Comparison of ENCODE assay signal across 8 cellular contexts in genomic region chr20:4720121-4720976, GRCh38. TPM values are rescaled to one million over a fixed set of nuclear protein-coding genes. Genes with fewer than 3 reads are reported as not detected.
A peak's percentile ranks its signal among the peaks of the same experiment; 100 is the strongest.
DNase-seq lines count a peak whose midpoint lies in the region; ATAC-seq, FAIRE-seq and TF ChIP-seq lines count a peak whose summit lies in the region.

No MANE protein-coding gene starts in this region.

- H2BK120ac ChIP-seq in mesenchymal stem cell (ENCODE audit: low read depth, low read length) = no peak overlapping the region

- H3K36me3 ChIP-seq in mesenchymal stem cell (ENCODE audit: control insufficient read depth in 1 of 2, insufficient read depth in 2 of 2, low read depth in 1 of 2, low read length in 2 of 2) = no peaks in the 10 kb centered on the region

- H3K27ac ChIP-seq in mesenchymal stem cell (ENCODE audit: low read length, poor library complexity, severe bottlenecking) = no peak overlapping the region

- peak overlapping the region; percentile 88 for H3K9ac ChIP-seq in mesenchymal stem cell (ENCODE audit: low read length)

- H3K27ac Mint-ChIP-seq in CD14-positive monocyte = peak overlapping the region; percentile 89 to 97 (median 95)
- peak overlapping the region; percentile 55 for H3K27ac Mint-ChIP-seq in activated CD8-positive, alpha-beta T cell treated with anti-CD3 and anti-CD28 coated beads, Interleukin-2, amount 10 ng/mL, durations not matched to agents 7 days and 5 days

- H4K91ac ChIP-seq in mesenchymal stem cell (ENCODE audit: low read length) = no peak overlapping the region

- POLR2A ChIA-PET in activated CD8-positive, alpha-beta T cell treated with anti-CD3 and anti-CD28 coated beads, Interleukin-2, amount 10 ng/mL, durations not matched to agents 7 days and 5 days (lab: Charles Lee) = interaction anchor here (0.7 kb wide), 1 partner anchor 112 kb away, joined by 3 read pairs; no protein-coding TSS in a partner anchor

- H3K14ac ChIP-seq in mesenchymal stem cell (ENCODE audit: low read length in 2 of 2) = no peak overlapping the region

- no peak overlapping the region for H3K18ac ChIP-seq in mesenchymal stem cell (ENCODE audit: low read depth in 1 of 2, low read length in 2 of 2)

- H3K4me2 ChIP-seq in mesenchymal stem cell (ENCODE audit: low read length, poor library complexity, severe bottlenecking) = no peak overlapping the region

- peaks cover 0 to 21% of the 10 kb centered on the region in 2 experiments for H3K27me3 ChIP-seq in mesenchymal stem cell (ENCODE audit: control insufficient read depth in 1 of 2, insufficient read depth in 1 of 2, low read length in 2 of 2)

- 22% methylated on average over 14 of the region's 15 CpGs for WGBS in mesenchymal stem cell

- peak; percentile 88 for ATAC-seq in HG03378 (IDR thresholded peaks at IDR 0.05; ENCODE audit: unreplicated experiment)
- peak; percentile 81 for ATAC-seq in activated CD8-positive, alpha-beta T cell treated with anti-CD3 and anti-CD28 coated beads, Interleukin-2, amount 10 ng/mL, durations not matched to agents 7 days and 5 days

- no peak overlapping the region for H2BK5ac ChIP-seq in mesenchymal stem cell (ENCODE audit: low read depth, low read length, poor library complexity, severe bottlenecking)

- H3K79me1 ChIP-seq in mesenchymal stem cell (replicated peaks; ENCODE audit: low read length, poor library complexity, severe bottlenecking) = no peaks in the 10 kb centered on the region

- CTCF ChIA-PET in activated CD8-positive, alpha-beta T cell treated with anti-CD3 and anti-CD28 coated beads, Interleukin-2, amount 10 ng/mL, durations not matched to agents 7 days and 5 days (lab: Charles Lee) = interaction anchor here (0.6 to 3.8 kb wide), 18 partner anchors 8 to 208 kb away, joined by 3 to 27 read pairs (median 4); no protein-coding TSS in a partner anchor

- no peak overlapping the region for H3K23ac ChIP-seq in mesenchymal stem cell (ENCODE audit: low read length in 2 of 2)

- H2BK12ac ChIP-seq in mesenchymal stem cell (ENCODE audit: low read length in 2 of 2) = no peak overlapping the region

- no peak overlapping the region for H2AK5ac ChIP-seq in mesenchymal stem cell (ENCODE audit: low read length, severe bottlenecking)

- DNase-seq in CD14-positive monocyte (ENCODE audit: low spot score) = peak; percentile 92
- peak; percentile 84 for DNase-seq in GM19239 (ENCODE audit: insufficient read length, low spot score)
- peak; percentile 24 for DNase-seq in NCI-H774 (lab: John Stamatoyannopoulos, UW)
- peak; percentile 87 for DNase-seq in activated CD8-positive, alpha-beta T cell treated with anti-CD3 and anti-CD28 coated beads, Interleukin-2, amount 10 ng/mL, durations not matched to agents 7 days and 5 days
- DNase-seq in effector CD8-positive, alpha-beta T cell (lab: John Stamatoyannopoulos, UW) = peak; percentile 57
- DNase-seq in mesenchymal stem cell = peak; percentile 69
- DNase-seq in stimulated activated CD8-positive, alpha-beta memory T cell treated with anti-CD3 and anti-CD28 coated beads, Interleukin-15, amount 100 ng/mL, for 4 hours (ENCODE audit: low read depth in 2 of 2) = peak; percentile 45 to 62

- no peak overlapping the region for H2BK15ac ChIP-seq in mesenchymal stem cell (ENCODE audit: low read depth, poor library complexity, severe bottlenecking)

- no peak overlapping the region for H3K4ac ChIP-seq in mesenchymal stem cell (ENCODE audit: low read depth in 1 of 2, low read length in 2 of 2)

- H3K9me3 ChIP-seq in mesenchymal stem cell (ENCODE audit: control insufficient read depth, low read length) = peaks cover 4% of the 10 kb centered on the region

- peak; percentile 82 for TF ChIP-seq CTCF in CD14-positive monocyte (IDR thresholded peaks at IDR 0.05)

- no peaks in the 10 kb centered on the region for H3K36me3 Mint-ChIP-seq in CD14-positive monocyte
- no peaks in the 10 kb centered on the region for H3K36me3 Mint-ChIP-seq in activated CD8-positive, alpha-beta T cell treated with anti-CD3 and anti-CD28 coated beads, Interleukin-2, amount 10 ng/mL, durations not matched to agents 7 days and 5 days (ENCODE audit: low read depth)

- no peak overlapping the region for H2AFZ ChIP-seq in mesenchymal stem cell (ENCODE audit: low read depth, low read length)

- no peak overlapping the region for H3K4me3 ChIP-seq in mesenchymal stem cell (ENCODE audit: insufficient read depth in 1 of 2, low read depth in 1 of 2, low read length in 2 of 2)

- H3K27me3 Mint-ChIP-seq in CD14-positive monocyte (ENCODE audit: low read depth in 3 of 3) = peaks cover 0 to 5% (median 2%) of the 10 kb centered on the region in 3 donors
- peaks cover 9% of the 10 kb centered on the region for H3K27me3 Mint-ChIP-seq in activated CD8-positive, alpha-beta T cell treated with anti-CD3 and anti-CD28 coated beads, Interleukin-2, amount 10 ng/mL, durations not matched to agents 7 days and 5 days (ENCODE audit: low read depth)

- peaks cover 0 to 4% (median 0%) of the 10 kb centered on the region in 7 donors for H3K9me3 Mint-ChIP-seq in CD14-positive monocyte
- no peaks in the 10 kb centered on the region for H3K9me3 Mint-ChIP-seq in activated CD8-positive, alpha-beta T cell treated with anti-CD3 and anti-CD28 coated beads, Interleukin-2, amount 10 ng/mL, durations not matched to agents 7 days and 5 days (ENCODE audit: insufficient read depth)

- H4K8ac ChIP-seq in mesenchymal stem cell (ENCODE audit: low read length) = peak overlapping the region; percentile 0

- H3K4me1 Mint-ChIP-seq in CD14-positive monocyte = peaks cover 25% of the 10 kb centered on the region
- peaks cover 13% of the 10 kb centered on the region for H3K4me1 Mint-ChIP-seq in activated CD8-positive, alpha-beta T cell treated with anti-CD3 and anti-CD28 coated beads, Interleukin-2, amount 10 ng/mL, durations not matched to agents 7 days and 5 days (ENCODE audit: low read depth)

- intact Hi-C loops in CD14-positive monocyte (cut with micrococcal nuclease) = loop anchor here (1.0 to 5.0 kb wide), 5 partner anchors 32 to 114 kb away; no protein-coding TSS in a partner anchor

- FAIRE-seq in GM19239 (lab: Jason Lieb, UNC) = peak; percentile 97

- H3K4me3 Mint-ChIP-seq in CD14-positive monocyte = peak overlapping the region; percentile 49 to 83
- no peak overlapping the region for H3K4me3 Mint-ChIP-seq in activated CD8-positive, alpha-beta T cell treated with anti-CD3 and anti-CD28 coated beads, Interleukin-2, amount 10 ng/mL, durations not matched to agents 7 days and 5 days

- no peaks in the 10 kb centered on the region for H3K4me1 ChIP-seq in mesenchymal stem cell (ENCODE audit: control insufficient read depth, insufficient read depth, low read depth, low read length)

RNA-seq across cellular contexts. Expression of gene PRND, which starts 1.4 kb away (rescaled TPM):
- not detected for polyA plus RNA-seq in CD14-positive monocyte
- total RNA-seq in activated CD8-positive, alpha-beta T cell treated with anti-CD3 and anti-CD28 coated beads, Interleukin-2, amount 10 ng/mL, durations not matched to agents 7 days and 5 days = not detected
- polyA plus RNA-seq in mesenchymal stem cell (2013, experiment 1 of 2) = not detected
- polyA plus RNA-seq in mesenchymal stem cell (2013, experiment 2 of 2) = not detected

RNA-seq across cellular contexts. Expression of gene PRNP, which starts 34.1 kb away (rescaled TPM):
- 100 to 1,000 TPM; 108 to 131 TPM for polyA plus RNA-seq in CD14-positive monocyte
- total RNA-seq in activated CD8-positive, alpha-beta T cell treated with anti-CD3 and anti-CD28 coated beads, Interleukin-2, amount 10 ng/mL, durations not matched to agents 7 days and 5 days = 10 to 100 TPM; 41.8 to 42.6 TPM
- polyA plus RNA-seq in mesenchymal stem cell (2013, experiment 1 of 2) = 154 TPM
- 155 TPM for polyA plus RNA-seq in mesenchymal stem cell (2013, experiment 2 of 2)

Comparison
In these comparisons a context has a peak if more than half of its experiments do, and no peak if none do; other contexts are left out.
1. DNase-seq: peak in every context shown above with its lines; median percentile 92 in CD14-positive monocyte; 87 in activated CD8-positive, alpha-beta T cell treated with anti-CD3 and anti-CD28 coated beads, Interleukin-2, amount 10 ng/mL, durations not matched to agents 7 days and 5 days; 84 in GM19239; 69 in mesenchymal stem cell; 57 in effector CD8-positive, alpha-beta T cell; 54 in stimulated activated CD8-positive, alpha-beta memory T cell treated with anti-CD3 and anti-CD28 coated beads, Interleukin-15, amount 100 ng/mL, for 4 hours; 24 in NCI-H774.